In genomic region chr20:37943501-37944455, GRCh38 we compare ENCODE assay signal across 21 cellular contexts. TPM values are rescaled to one million over a fixed set of nuclear protein-coding genes. Genes with fewer than 3 reads are reported as not detected.
A peak's percentile ranks its signal among the peaks of the same experiment; 100 is the strongest.
DNase-seq lines count a peak whose midpoint lies in the region; ATAC-seq, FAIRE-seq and TF ChIP-seq lines count a peak whose summit lies in the region.
"Had no signal": no experiment of that assay in that cellular context is flagged by ENCODE, and none has a peak within 500 bp of the region (broad histone marks: within the 10 kb centered on the region; RNA-seq: fewer than 3 reads in every experiment).

No MANE protein-coding gene starts in this region.

- H2BK120ac ChIP-seq in H1 (replicated peaks; ENCODE audit: low read depth, low read length): no peak overlapping the region

- H3K36me3 Mint-ChIP-seq in activated CD4-positive, alpha-beta memory T cell treated with anti-CD3 and anti-CD28 coated beads, Interleukin-2, amount 10 ng/mL, durations not matched to agents 7 days and 5 days (ENCODE audit: low read depth): no peaks in the 10 kb centered on the region
- H3K36me3 Mint-ChIP-seq in activated CD4-positive, alpha-beta memory T cell treated with anti-CD3 and anti-CD28 coated beads for 36 hours: no peaks in the 10 kb centered on the region
- no peaks in the 10 kb centered on the region for H3K36me3 Mint-ChIP-seq in activated T-helper 17 cell treated with anti-CD3 and anti-CD28 coated beads, Interleukin-2, amount 50 U/mL, for 72 hours (ENCODE audit: low read depth)
- H3K36me3 Mint-ChIP-seq: activated naive CD4-positive, alpha-beta T cell treated with anti-CD3 and anti-CD28 coated beads, Interleukin-2, amount 10 ng/mL, durations not matched to agents 7 days and 5 days; CD8-positive, alpha-beta T cell; immature natural killer cell had no signal

- H3K79me2 ChIP-seq in HCT116 (ENCODE audit: insufficient read depth, low read length) (no peaks in the 10 kb centered on the region), H1 (ENCODE audit: control insufficient read depth in 1 of 2, insufficient read depth in 2 of 2, low read length in 2 of 2) (no peaks in the 10 kb centered on the region)

- H3K9me3 Mint-ChIP-seq in activated CD4-positive, alpha-beta memory T cell treated with anti-CD3 and anti-CD28 coated beads, Interleukin-2, amount 10 ng/mL, durations not matched to agents 7 days and 5 days: peaks cover 2% of the 10 kb centered on the region
- peaks cover 4% of the 10 kb centered on the region for H3K9me3 Mint-ChIP-seq in activated CD4-positive, alpha-beta memory T cell treated with anti-CD3 and anti-CD28 coated beads for 36 hours
- no peaks in the 10 kb centered on the region for H3K9me3 Mint-ChIP-seq in activated T-helper 17 cell treated with anti-CD3 and anti-CD28 coated beads, Interleukin-2, amount 50 U/mL, for 72 hours
- H3K9me3 Mint-ChIP-seq: CD8-positive, alpha-beta T cell had no signal

- H2BK5ac ChIP-seq in H1 (ENCODE audit: low read depth, low read length): no peak overlapping the region

- H3K4me3 ChIP-seq in HCT116 (replicated peaks in 1 of 2; ENCODE audit: low read depth in 1 of 2, low read length in 2 of 2) (no peak overlapping the region), H1 (ENCODE audit: extremely low read depth in 1 of 4, insufficient read depth in 2 of 4, low read depth in 3 of 4, low read length in 4 of 4) (no peak overlapping the region), stomach (no peak overlapping the region)

- CTCF ChIA-PET in activated CD4-positive, alpha-beta memory T cell treated with anti-CD3 and anti-CD28 coated beads, Interleukin-2, amount 10 ng/mL, durations not matched to agents 7 days and 5 days (lab: Charles Lee): no interaction called here
- CTCF ChIA-PET in activated CD4-positive, alpha-beta memory T cell treated with anti-CD3 and anti-CD28 coated beads for 36 hours (lab: Charles Lee): no interaction called here
- CTCF ChIA-PET in HCT116 (lab: Charles Lee) (no interaction called here), H1 (lab: Charles Lee; ENCODE audit: partially characterized antibody) (interaction anchor here (0.6 to 4.9 kb wide), 22 partner anchors 10 to 394 kb away, joined by 3 to 42 read pairs (median 4); no protein-coding TSS in a partner anchor)

- peak overlapping the region; percentile 69 for H3K4ac ChIP-seq in H1 (replicated peaks; ENCODE audit: insufficient read length, low read depth, low read length)

- BruUV-seq in HCT116 (replicated peaks; lab: Mats Ljungman, UMichigan): no TSS peak

- H3K27ac Mint-ChIP-seq in activated CD4-positive, alpha-beta memory T cell treated with anti-CD3 and anti-CD28 coated beads, Interleukin-2, amount 10 ng/mL, durations not matched to agents 7 days and 5 days: no peak overlapping the region
- no peak overlapping the region for H3K27ac Mint-ChIP-seq in activated CD4-positive, alpha-beta memory T cell treated with anti-CD3 and anti-CD28 coated beads for 36 hours
- H3K27ac Mint-ChIP-seq in activated T-helper 17 cell treated with anti-CD3 and anti-CD28 coated beads, Interleukin-2, amount 50 U/mL, for 72 hours: no peak overlapping the region
- H3K27ac Mint-ChIP-seq: activated naive CD4-positive, alpha-beta T cell treated with anti-CD3 and anti-CD28 coated beads, Interleukin-2, amount 10 ng/mL, durations not matched to agents 7 days and 5 days; CD8-positive, alpha-beta T cell; immature natural killer cell; naive thymus-derived CD8-positive, alpha-beta T cell had no signal

- H4K20me1 ChIP-seq in HCT116 (ENCODE audit: insufficient read depth): no peaks in the 10 kb centered on the region
- peaks cover 0 to 1% of the 10 kb centered on the region in 2 experiments for H4K20me1 ChIP-seq in H1 (replicated peaks in 1 of 2; ENCODE audit: control insufficient read depth in 1 of 2, insufficient read depth in 2 of 2, low read length in 2 of 2)

- H2AFZ ChIP-seq in HCT116 (ENCODE audit: low read depth, low read length, poor library complexity, severe bottlenecking) (no peak overlapping the region), H1 (ENCODE audit: low read length) (no peak overlapping the region)

- no peak overlapping the region for H2BK15ac ChIP-seq in H1 (ENCODE audit: low read length)

- H3K9me3 ChIP-seq in HCT116 (ENCODE audit: control insufficient read depth in 1 of 2, insufficient read depth in 1 of 2, low read depth in 1 of 2, low read length in 2 of 2): no peaks in the 10 kb centered on the region
- H3K9me3 ChIP-seq in H1 (ENCODE audit: insufficient read depth in 2 of 2, low read depth in 1 of 2, low read length in 1 of 2): no peaks in the 10 kb centered on the region
- H3K9me3 ChIP-seq in stomach: peaks cover 0 to 12% (median 0%) of the 10 kb centered on the region in 4 donors

- RAD21 ChIA-PET in HCT116 (lab: Charles Lee; ENCODE audit: low non-redundant PET in 1 of 2, low total read pairs in 2 of 2, uncharacterized antibody in 2 of 2, unreplicated experiment in 2 of 2): interaction anchor here in 1 of 2 experiments (0.6 kb wide), 1 partner anchor 255 kb away, joined by 3 read pairs; no protein-coding TSS in a partner anchor

- H3K27me3 ChIP-seq in HCT116 (ENCODE audit: insufficient read depth, low read length): no peaks in the 10 kb centered on the region
- no peaks in the 10 kb centered on the region for H3K27me3 ChIP-seq in H1 (replicated peaks in 1 of 4; ENCODE audit: control insufficient read depth in 3 of 4, extremely low read depth in 1 of 4, insufficient read depth in 3 of 4, low read length in 3 of 4)
- peaks cover 0 to 13% (median 0%) of the 10 kb centered on the region in 3 donors for H3K27me3 ChIP-seq in stomach

- FAIRE-seq in H1 (lab: Jason Lieb, UNC): no peak

- H3K4me2 ChIP-seq in HCT116 (ENCODE audit: low read length): no peak overlapping the region
- no peak overlapping the region for H3K4me2 ChIP-seq in H1 (ENCODE audit: insufficient read depth in 1 of 2, low read depth in 2 of 2, low read length in 2 of 2)

- no peaks in the 10 kb centered on the region for H3K36me3 ChIP-seq in HCT116 (ENCODE audit: control insufficient read depth in 1 of 2, insufficient read depth in 2 of 2, low read length in 2 of 2)
- H3K36me3 ChIP-seq in H1 (ENCODE audit: control insufficient read depth in 2 of 4, insufficient read depth in 4 of 4, low read length in 3 of 4): no peaks in the 10 kb centered on the region
- H3K36me3 ChIP-seq in stomach: no peaks in the 10 kb centered on the region

- POLR2A ChIA-PET in activated CD4-positive, alpha-beta memory T cell treated with anti-CD3 and anti-CD28 coated beads, Interleukin-2, amount 10 ng/mL, durations not matched to agents 7 days and 5 days (lab: Charles Lee): no interaction called here
- POLR2A ChIA-PET in activated CD4-positive, alpha-beta memory T cell treated with anti-CD3 and anti-CD28 coated beads for 36 hours (lab: Charles Lee): no interaction called here
- POLR2A ChIA-PET in HCT116 (lab: Charles Lee): no interaction called here
- POLR2A ChIA-PET in H1 (lab: Charles Lee; ENCODE audit: partially characterized antibody): interaction anchor here (0.6 to 1.0 kb wide), 3 partner anchors 10 to 1687 kb away, joined by 3 read pairs; no protein-coding TSS in a partner anchor

- H3K9me2 ChIP-seq in HCT116 (ENCODE audit: insufficient read depth): no peaks in the 10 kb centered on the region

- 92% methylated on average over 20 of the region's 47 CpGs; no CpG with 5 or more reads in 1 of the 2 experiments for WGBS in H1 (ENCODE audit: extremely low coverage in 1 of 2, insufficient coverage in 1 of 2, insufficient read length in 1 of 2, insufficient replicate concordance in 2 of 2, low coverage in 1 of 2, low lambda C conversion rate in 2 of 2, missing lambda C conversion rate in 1 of 2), 2 experiments
- 88 to 92% (median 91%) methylated on average over 25 to 47 of the region's 47 CpGs for WGBS in stomach, 5 donors

- no peak for TF ChIP-seq EP300 in H1 (IDR thresholded peaks at IDR 0.05; ENCODE audit: borderline replicate concordance in 1 of 2, low read depth in 2 of 2, low read length in 2 of 2)
- no peak for TF ChIP-seq EP300 in stomach (IDR thresholded peaks at IDR 0.05)

- TF ChIP-seq RAD21 in HCT116 (IDR thresholded peaks at IDR 0.05; ENCODE audit: low read depth) (no peak), H1 (IDR thresholded peaks at IDR 0.05 in 1 of 2, conservative IDR thresholded peaks at IDR 0.05 in 1 of 2; ENCODE audit: low read depth in 2 of 2, low read length in 2 of 2) (peak; percentile 6 to 39; a peak in 2 of 4 replicates)

- H3K18ac ChIP-seq in H1 (ENCODE audit: extremely low read depth, low read length): no peak overlapping the region

- no peak overlapping the region for H3K56ac ChIP-seq in H1 (replicated peaks; ENCODE audit: insufficient read length, low read depth, low read length)

- H3K27me3 Mint-ChIP-seq in activated CD4-positive, alpha-beta memory T cell treated with anti-CD3 and anti-CD28 coated beads, Interleukin-2, amount 10 ng/mL, durations not matched to agents 7 days and 5 days: no peaks in the 10 kb centered on the region
- H3K27me3 Mint-ChIP-seq in activated CD4-positive, alpha-beta memory T cell treated with anti-CD3 and anti-CD28 coated beads for 36 hours: peaks cover 4% of the 10 kb centered on the region
- H3K27me3 Mint-ChIP-seq in activated T-helper 17 cell treated with anti-CD3 and anti-CD28 coated beads, Interleukin-2, amount 50 U/mL, for 72 hours: peaks cover 7% of the 10 kb centered on the region
- H3K27me3 Mint-ChIP-seq: activated naive CD4-positive, alpha-beta T cell treated with anti-CD3 and anti-CD28 coated beads, Interleukin-2, amount 10 ng/mL, durations not matched to agents 7 days and 5 days had no signal

- no peak overlapping the region for H4K8ac ChIP-seq in H1 (ENCODE audit: extremely low read depth, insufficient read depth, low read length)

- no peaks in the 10 kb centered on the region for H3K79me1 ChIP-seq in H1 (ENCODE audit: low read depth, low read length)

- no peak overlapping the region for H2BK20ac ChIP-seq in H1 (ENCODE audit: low read length)

- peak in 1 of 3 experiments; percentile 23; a peak in 3 of 6 replicates for TF ChIP-seq CTCF in HCT116 (IDR thresholded peaks at IDR 0.05 in 2 of 3, conservative IDR thresholded peaks at IDR 0.05 in 1 of 3; ENCODE audit: borderline replicate concordance in 1 of 3, insufficient read depth in 1 of 3, low read depth in 2 of 3, low read length in 2 of 3)
- peak; percentile 20 to 65 (median 44); a peak in 3 of 4 replicates for TF ChIP-seq CTCF in H1 (IDR thresholded peaks at IDR 0.05; ENCODE audit: control extremely low read depth in 1 of 3, insufficient read depth in 1 of 3, low read depth in 1 of 3, low read length in 3 of 3)
- TF ChIP-seq CTCF in stomach (IDR thresholded peaks at IDR 0.05): no peak

- TF ChIP-seq POLR2A in HCT116 (IDR thresholded peaks at IDR 0.05; ENCODE audit: borderline replicate concordance, extremely low read depth, insufficient read depth, insufficient read length): no peak
- TF ChIP-seq POLR2A in H1 (IDR thresholded peaks at IDR 0.05; ENCODE audit: control extremely low read depth in 1 of 2, low read depth in 2 of 2, low read length in 2 of 2): no peak
- no peak for TF ChIP-seq POLR2A in stomach (IDR thresholded peaks at IDR 0.05)

- no peak overlapping the region for H2BK12ac ChIP-seq in H1 (ENCODE audit: low read depth, low read length)

- H3K14ac ChIP-seq in H1 (ENCODE audit: insufficient read length): no peak overlapping the region

- no peak overlapping the region for H3K27ac ChIP-seq in HCT116 (ENCODE audit: low read depth, low read length)
- H3K27ac ChIP-seq in H1 (ENCODE audit: low read depth, low read length): no peak overlapping the region
- H3K27ac ChIP-seq in stomach: no peak overlapping the region

- intact Hi-C loops in activated CD4-positive, alpha-beta memory T cell treated with anti-CD3 and anti-CD28 coated beads for 36 hours (cut with micrococcal nuclease): no loop called here
- intact Hi-C loops in HCT116 (cut with micrococcal nuclease): no loop called here
- intact Hi-C loops in stomach (cut with DNase I; ENCODE audit: low total_unique reads): no loop called here

- H3K23me2 ChIP-seq in H1 (ENCODE audit: low read depth, low read length): no peaks in the 10 kb centered on the region; the same call in 1 of the 2 replicates

- ATAC-seq in HCT116 (peak; percentile 37; the same call in 1 of the 2 replicates), HG03097 (IDR thresholded peaks at IDR 0.05; ENCODE audit: low FRiP score, unreplicated experiment) (no peak), HG02588 (IDR thresholded peaks at IDR 0.05; ENCODE audit: unreplicated experiment) (no peak)
- no peak for ATAC-seq in activated T-helper 17 cell treated with anti-CD3 and anti-CD28 coated beads, Interleukin-2, amount 50 U/mL, for 72 hours (replicated peaks)
- ATAC-seq: CD8-positive, alpha-beta T cell; naive thymus-derived CD8-positive, alpha-beta T cell had no signal

- peak; percentile 9 for DNase-seq in activated CD4-positive, alpha-beta memory T cell treated with anti-CD3 and anti-CD28 coated beads, Interleukin-2, amount 10 ng/mL, durations not matched to agents 7 days and 5 days
- no peak for DNase-seq in activated CD4-positive, alpha-beta memory T cell treated with anti-CD3 and anti-CD28 coated beads for 36 hours
- DNase-seq in HCT116 (ENCODE audit: low read depth, low spot score): no peak
- peak in 1 of 2 experiments; percentile 52 for DNase-seq in H1 (ENCODE audit: low read depth in 1 of 2, low spot score in 2 of 2)
- peak; percentile 22 for DNase-seq in stomach
- DNase-seq: activated CD4-positive, CD25-positive, alpha-beta regulatory T cell treated with anti-CD3 and anti-CD28 coated beads, Interleukin-2, amount 50 U/mL, for 72 hours; activated naive CD4-positive, alpha-beta T cell treated with anti-CD3 and anti-CD28 coated beads, Interleukin-2, amount 10 ng/mL, durations not matched to agents 7 days and 5 days; DMS79 treated with DMSO at 0.1 percent for 48 hours; erythroblast; immature natural killer cell; NCI-H1417 treated with DMSO at 0.1 percent for 48 hours; NCI-H226; SHP77 treated with DMSO at 0.1 percent for 48 hours; stimulated activated CD4-positive, alpha-beta T cell treated with anti-CD3 and anti-CD28 coated beads, Interleukin-12 subunit alpha, Interleukin-12 subunit beta, amount 100 ng/mL, for 4 hours had no signal

- H4K91ac ChIP-seq in H1 (replicated peaks; ENCODE audit: insufficient read length, low read length): no peak overlapping the region

- no peak overlapping the region for H2AK5ac ChIP-seq in H1 (ENCODE audit: low read depth, low read length)

- no peak overlapping the region for H3K4me3 Mint-ChIP-seq in activated CD4-positive, alpha-beta memory T cell treated with anti-CD3 and anti-CD28 coated beads, Interleukin-2, amount 10 ng/mL, durations not matched to agents 7 days and 5 days
- H3K4me3 Mint-ChIP-seq in activated CD4-positive, alpha-beta memory T cell treated with anti-CD3 and anti-CD28 coated beads for 36 hours: no peak overlapping the region
- no peak overlapping the region for H3K4me3 Mint-ChIP-seq in activated T-helper 17 cell treated with anti-CD3 and anti-CD28 coated beads, Interleukin-2, amount 50 U/mL, for 72 hours
- H3K4me3 Mint-ChIP-seq: activated naive CD4-positive, alpha-beta T cell treated with anti-CD3 and anti-CD28 coated beads, Interleukin-2, amount 10 ng/mL, durations not matched to agents 7 days and 5 days; CD8-positive, alpha-beta T cell; immature natural killer cell; naive thymus-derived CD8-positive, alpha-beta T cell had no signal

- H3K4me1 Mint-ChIP-seq in activated CD4-positive, alpha-beta memory T cell treated with anti-CD3 and anti-CD28 coated beads, Interleukin-2, amount 10 ng/mL, durations not matched to agents 7 days and 5 days: no peaks in the 10 kb centered on the region
- no peaks in the 10 kb centered on the region for H3K4me1 Mint-ChIP-seq in activated CD4-positive, alpha-beta memory T cell treated with anti-CD3 and anti-CD28 coated beads for 36 hours (ENCODE audit: low read depth)
- no peaks in the 10 kb centered on the region for H3K4me1 Mint-ChIP-seq in activated T-helper 17 cell treated with anti-CD3 and anti-CD28 coated beads, Interleukin-2, amount 50 U/mL, for 72 hours
- H3K4me1 Mint-ChIP-seq: activated naive CD4-positive, alpha-beta T cell treated with anti-CD3 and anti-CD28 coated beads, Interleukin-2, amount 10 ng/mL, durations not matched to agents 7 days and 5 days; immature natural killer cell had no signal

- H4K5ac ChIP-seq in H1 (ENCODE audit: insufficient read length, low read depth, low read length): no peak overlapping the region

- no peak overlapping the region for H3K23ac ChIP-seq in H1 (ENCODE audit: insufficient read length)

- H3K4me1 ChIP-seq in HCT116 (ENCODE audit: control insufficient read depth in 1 of 2, insufficient read depth in 2 of 2, low read length in 2 of 2) (no peaks in the 10 kb centered on the region), H1 (replicated peaks in 1 of 4; ENCODE audit: control insufficient read depth in 3 of 4, insufficient read depth in 4 of 4, low read length in 3 of 4) (0 out of 7 replicates have a peak, but pooled peaks cover 0 to 4% (median 0%) of the 10 kb centered on the region in 4 experiments), stomach (peaks cover 0 to 3% (median 0%) of the 10 kb centered on the region in 4 donors)

- H3K9ac ChIP-seq in HCT116 (ENCODE audit: low read length) (no peak overlapping the region), H1 (replicated peaks in 1 of 4; ENCODE audit: extremely low read depth in 1 of 4, low read depth in 3 of 4, low read length in 3 of 4) (no peak overlapping the region)

RNA-seq across cellular contexts. Expression of gene VSTM2L, which starts 40.9 kb away (rescaled TPM):
- total RNA-seq in activated CD4-positive, alpha-beta memory T cell treated with anti-CD3 and anti-CD28 coated beads, Interleukin-2, amount 10 ng/mL, durations not matched to agents 7 days and 5 days: under 1 TPM in 1 of 2 experiments, not detected in 1; 0.20 TPM
- total RNA-seq in activated CD4-positive, alpha-beta memory T cell treated with anti-CD3 and anti-CD28 coated beads for 36 hours: not detected
- total RNA-seq in HCT116 (2021; ENCODE audit: unreplicated experiment): 0.69 TPM
- polyA plus RNA-seq in HCT116 (2012): 0.02 and 0.09 TPM in 2 replicates
- total RNA-seq in H1 (2021; fragmentation: NEBNext Ultra II Directional; extraction: Animal tissue kit (Norgen Biotek cat#: 25700)): 1.3 and 1.6 TPM in 2 replicates
- 2.6 and 3.2 TPM in 2 replicates for polyA plus RNA-seq in H1 (2011; rRNA removed)
- 1.8 TPM for polyA plus RNA-seq in H1 (2011; cell fraction: cytosol; rRNA removed)
- 1.5 TPM for polyA plus RNA-seq in H1 (2011; cell fraction: nucleus; rRNA removed)
- polyA plus RNA-seq in H1 (2012, experiment 1 of 2): 0.87 to 2.5 TPM (median 1.9 TPM) in 4 replicates
- polyA plus RNA-seq in H1 (2012, experiment 2 of 2): 1.5 TPM
- 1.6 TPM for polyA plus RNA-seq in H1 (2013, experiment 1 of 2)
- polyA plus RNA-seq in H1 (2013, experiment 2 of 2): 1.7 TPM
- polyA minus RNA-seq in H1 (2011; rRNA and poly(A)+ RNA removed): 0.27 and 0.32 TPM in 2 replicates
- polyA minus RNA-seq in H1 (2011; cell fraction: cytosol; rRNA and poly(A)+ RNA removed): not detected
- polyA minus RNA-seq in H1 (2011; cell fraction: nucleus; rRNA and poly(A)+ RNA removed): 0.60 TPM
- 10 to 100 TPM in 2 of 5 donors, 1 to 10 TPM in 1, not detected in 2; 2.6 to 18.3 (median 16.7) TPM for total RNA-seq in stomach
- 1 to 10 TPM; 1.1 to 3.7 (median 3.1) TPM for polyA plus RNA-seq in stomach
- not detected for total RNA-seq in activated T-helper 17 cell treated with anti-CD3 and anti-CD28 coated beads, Interleukin-2, amount 50 U/mL, for 72 hours
- total RNA-seq: CD8-positive, alpha-beta T cell; dermis microvascular lymphatic vessel endothelial cell; naive thymus-derived CD8-positive, alpha-beta T cell; T-helper 2 cell treated with Interferon-gamma antibody and Interleukin-4, amounts not matched to agents 100 ng/mL and 5 ng/mL, for 36 hours had no signal
- polyA plus RNA-seq: immature natural killer cell; naive thymus-derived CD8-positive, alpha-beta T cell had no signal

Comparison
In these comparisons a context has a peak if more than half of its experiments do, and no peak if none do; other contexts are left out.
1. DNase-seq: peak in activated CD4-positive, alpha-beta memory T cell treated with anti-CD3 and anti-CD28 coated beads, Interleukin-2, amount 10 ng/mL, durations not matched to agents 7 days and 5 days (single experiment) and stomach (single experiment); none in activated CD4-positive, alpha-beta memory T cell treated with anti-CD3 and anti-CD28 coated beads for 36 hours (single experiment) and HCT116 (single experiment).
2. CTCF ChIP-seq: peak in H1 (3 of 3); none in stomach (0 of 7).